In the genomic region with DNA sequence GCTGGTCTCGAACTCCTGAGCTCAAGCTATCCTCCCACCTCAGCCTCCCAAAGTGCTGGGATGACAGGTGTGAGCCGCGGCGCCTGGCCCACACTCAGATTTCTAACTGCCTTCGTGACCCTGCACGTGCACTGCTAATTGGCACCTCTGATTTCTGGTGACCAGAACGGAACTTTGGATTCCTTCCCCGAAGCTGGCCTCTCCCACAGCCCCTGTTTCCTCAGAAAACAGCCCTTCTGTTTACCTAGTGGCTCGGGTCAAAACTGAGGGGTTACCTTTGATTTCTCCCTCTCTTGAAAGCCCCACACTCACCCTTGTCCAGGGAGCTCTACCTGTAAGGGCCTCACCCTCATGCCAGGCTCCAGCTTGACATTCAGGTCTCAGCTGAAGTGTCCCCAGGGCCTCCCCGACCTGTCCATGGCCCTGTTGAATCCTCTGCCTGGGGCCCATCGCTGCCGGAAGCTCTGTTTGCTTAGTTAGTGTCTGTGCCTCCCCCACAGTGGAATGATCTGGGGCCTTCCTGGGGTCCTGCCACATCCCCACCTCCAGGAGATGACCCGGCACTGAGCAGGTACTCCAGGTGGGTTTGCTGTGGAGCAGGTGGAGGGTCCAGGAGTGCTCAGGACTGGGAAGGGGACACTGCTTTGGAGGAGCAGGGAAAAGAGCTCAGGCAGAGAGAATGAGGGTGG, we compare ENCODE assay signal across 26 cellular contexts. TPM values are rescaled to one million over a fixed set of nuclear protein-coding genes. Genes with fewer than 3 reads are reported as not detected.
"Had no signal": no experiment of that assay in that cellular context is flagged by ENCODE, and none has a peak within 500 bp of the region (broad histone marks: within the 10 kb centered on the region; RNA-seq: fewer than 3 reads in every experiment).

No MANE protein-coding gene starts in this region.

- ATAC-seq: mucosa of descending colon; naive thymus-derived CD8-positive, alpha-beta T cell; stimulated activated naive CD8-positive, alpha-beta T cell treated with anti-CD3 and anti-CD28 coated beads, Interleukin-15, amount 100 ng/mL, for 72 hours had no signal

- H3K9me3 Mint-ChIP-seq: endodermal cell; naive thymus-derived CD8-positive, alpha-beta T cell; stimulated activated naive CD8-positive, alpha-beta T cell treated with anti-CD3 and anti-CD28 coated beads, Interleukin-15, amount 100 ng/mL, for 72 hours had no signal

- H3K4me3 Mint-ChIP-seq: endodermal cell; stimulated activated naive B cell treated with anti-CD40 and anti-IgM and Interleukin-4, amounts not matched to agents 10 μg/mL and 1 μg/mL and 100 μg/mL, for 72 hours; stimulated activated naive CD8-positive, alpha-beta T cell treated with anti-CD3 and anti-CD28 coated beads, Interleukin-15, amount 100 ng/mL, for 72 hours had no signal

- H3K9me3 ChIP-seq: mucosa of descending colon, neutrophil, sigmoid colon, thoracic aorta, transverse colon had no signal

- H3K4me3 ChIP-seq: coronary artery, mucosa of descending colon, sigmoid colon, skin epidermis, thoracic aorta, transverse colon had no signal

- H3K27ac Mint-ChIP-seq: endodermal cell; stimulated activated naive B cell treated with anti-CD40 and anti-IgM and Interleukin-4, amounts not matched to agents 10 μg/mL and 1 μg/mL and 100 μg/mL, for 72 hours; stimulated activated naive CD8-positive, alpha-beta T cell treated with anti-CD3 and anti-CD28 coated beads, Interleukin-15, amount 100 ng/mL, for 72 hours had no signal

- H3K4me1 Mint-ChIP-seq: stimulated activated naive B cell treated with anti-CD40 and anti-IgM and Interleukin-4, amounts not matched to agents 10 μg/mL and 1 μg/mL and 100 μg/mL, for 72 hours; stimulated activated naive CD8-positive, alpha-beta T cell treated with anti-CD3 and anti-CD28 coated beads, Interleukin-15, amount 100 ng/mL, for 72 hours had no signal

- DNase-seq: effector CD4-positive, alpha-beta T cell; foreskin melanocyte; hippocampal formation; kidney glomerular epithelial cell; mammary epithelial cell; mucosa of descending colon; naive thymus-derived CD8-positive, alpha-beta T cell; sigmoid colon; stimulated activated CD4-positive, alpha-beta T cell treated with anti-CD3 and anti-CD28 coated beads, Interleukin-2, amount 100 ng/mL, for 24 hours; stimulated activated CD4-positive, alpha-beta T cell treated with anti-CD3 and anti-CD28 coated beads, Interleukin-4, amount 100 ng/mL, for 4 hours; stimulated activated naive B cell treated with anti-CD40 and anti-IgM and Interleukin-4, amounts not matched to agents 10 μg/mL and 1 μg/mL and 100 μg/mL, for 72 hours; stimulated activated naive CD8-positive, alpha-beta T cell treated with anti-CD3 and anti-CD28 coated beads, Interleukin-15, amount 100 ng/mL, for 72 hours; substantia nigra; transverse colon had no signal

- H3K27ac ChIP-seq: coronary artery, neutrophil, sigmoid colon, skin epidermis, thoracic aorta, transverse colon had no signal

- H3K36me3 ChIP-seq: neutrophil, sigmoid colon, thoracic aorta, transverse colon had no signal

- H3K36me3 Mint-ChIP-seq: naive thymus-derived CD8-positive, alpha-beta T cell; stimulated activated naive B cell treated with anti-CD40 and anti-IgM and Interleukin-4, amounts not matched to agents 10 μg/mL and 1 μg/mL and 100 μg/mL, for 72 hours had no signal

RNA-seq across cellular contexts. Expression of gene FAM181A, which starts 24.4 kb away (rescaled TPM):
- total RNA-seq: chondrocyte; dermis microvascular lymphatic vessel endothelial cell; endodermal cell; endothelial cell of umbilical vein; lower leg skin; mucosa of descending colon; naive thymus-derived CD8-positive, alpha-beta T cell; osteoblast; pulmonary artery endothelial cell; sigmoid colon; thoracic aorta; transverse colon; urinary bladder had no signal
